Comparison of ENCODE assay signal across 25 cellular contexts in genomic region chr1:237258871-237259270, GRCh38.
DNase-seq lines count a peak whose midpoint lies in the region; ATAC-seq and TF ChIP-seq lines count a peak whose summit lies in the region.
"Had no signal": no experiment of that assay in that cellular context is flagged by ENCODE, and none has a peak within 500 bp of the region (broad histone marks: within the 10 kb centered on the region; RNA-seq: fewer than 3 reads in every experiment).

No MANE protein-coding gene starts in this region.

- in situ Hi-C loops in G401 (cut with HindIII; ENCODE audit: low sequenced_read_pairs) (no loop called here), brain microvascular endothelial cell (cut with HindIII; ENCODE audit: low pct_ligation_motif_present, low sequenced_read_pairs) (no loop called here)

- H3K36me3 ChIP-seq in thoracic aorta (no peaks in the 10 kb centered on the region), brain microvascular endothelial cell (replicated peaks) (no peaks in the 10 kb centered on the region)
- H3K36me3 ChIP-seq: stomach, vagina had no signal

- H3K4me3 ChIP-seq in thoracic aorta (no peak overlapping the region), brain microvascular endothelial cell (ENCODE audit: low read depth, low read length) (no peak overlapping the region)
- H3K4me3 ChIP-seq: dorsolateral prefrontal cortex, GM23338, skin epidermis, stomach, vagina had no signal

- peak; percentile 63 for ATAC-seq in left ventricle myocardium superior
- ATAC-seq in thoracic aorta (ENCODE audit: insufficient number of reproducible peaks, low FRiP score, low read depth), result peak; percentile 74
- ATAC-seq: activated naive CD8-positive, alpha-beta T cell treated with anti-CD3 and anti-CD28 coated beads, Interleukin-2, amount 50 U/mL, for 24 hours; GM23338 had no signal

- TF ChIP-seq CTCF in thoracic aorta (IDR thresholded peaks at IDR 0.05) (no peak), brain microvascular endothelial cell (IDR thresholded peaks at IDR 0.05; ENCODE audit: low read depth, low read length, missing control alignments) (no peak)

- intact Hi-C loops in left ventricle myocardium superior (cut with micrococcal nuclease), result no loop called here

- H3K27me3 ChIP-seq in thoracic aorta (replicated peaks; ENCODE audit: insufficient read depth) (no peaks in the 10 kb centered on the region), brain microvascular endothelial cell (replicated peaks) (no peaks in the 10 kb centered on the region)
- H3K27me3 ChIP-seq: dorsolateral prefrontal cortex, vagina had no signal

- no peaks in the 10 kb centered on the region for H3K9me3 ChIP-seq in thoracic aorta
- H3K9me3 ChIP-seq: stomach, vagina had no signal

- peaks cover 6 to 12% of the 10 kb centered on the region in 2 donors for H3K4me1 ChIP-seq in thoracic aorta (ENCODE audit: control insufficient read depth in 1 of 2, low read depth in 2 of 2)
- H3K4me1 ChIP-seq: vagina had no signal

- H3K27ac ChIP-seq in thoracic aorta (peak overlapping the region; percentile 57 to 64), brain microvascular endothelial cell (no peak overlapping the region)
- H3K27ac ChIP-seq: C4-2B, dorsolateral prefrontal cortex, epithelial cell of prostate, RWPE1, skin epidermis, vagina had no signal

- DNase-seq in G401 (ENCODE audit: low spot score) (peak; percentile 57), astrocyte of the hippocampus (ENCODE audit: low read depth, low spot score) (peak; percentile 11), left ventricle myocardium superior (peak; percentile 49), thoracic aorta (ENCODE audit: low spot score) (peak; percentile 58), dermis blood vessel endothelial cell (no peak), brain microvascular endothelial cell (no peak)
- no peak for DNase-seq in stimulated activated CD4-positive, alpha-beta T cell treated with anti-CD3 and anti-CD28 coated beads, Interleukin-1b, Interleukin-23, amount 100 ng/mL, for 48 hours
- DNase-seq in stimulated activated CD4-positive, alpha-beta T cell treated with anti-CD3 and anti-CD28 coated beads, Interleukin-4, amount 100 ng/mL, for 1 hour, result no peak
- DNase-seq: ACHN; activated CD4-positive, alpha-beta T cell treated with anti-CD3 and anti-CD28 coated beads, Interleukin-2, amount 50 U/mL, for 1 hour; activated effector memory CD4-positive, alpha-beta T cell treated with anti-CD3 and anti-CD28 coated beads, Interleukin-2, amount 50 U/mL, for 16 hours; activated naive CD8-positive, alpha-beta T cell treated with anti-CD3 and anti-CD28 coated beads, Interleukin-2, amount 50 U/mL, for 24 hours; kidney glomerular epithelial cell; MM.1S; NCI-H1436; NCI-H526 treated with DMSO at 0.1 percent for 48 hours; stimulated activated CD4-positive, alpha-beta T cell treated with anti-CD3 and anti-CD28 coated beads, Interleukin-2, amount 100 ng/mL, for 48 hours; stomach had no signal

Comparison
In these comparisons a context has a peak if more than half of its experiments do, and no peak if none do; other contexts are left out.
1. DNase-seq: peak in G401 (single experiment), astrocyte of the hippocampus (single experiment), left ventricle myocardium superior (single experiment) and thoracic aorta (single experiment); none in dermis blood vessel endothelial cell (single experiment), stimulated activated CD4-positive, alpha-beta T cell treated with anti-CD3 and anti-CD28 coated beads, Interleukin-1b, Interleukin-23, amount 100 ng/mL, for 48 hours (single experiment), brain microvascular endothelial cell (single experiment) and stimulated activated CD4-positive, alpha-beta T cell treated with anti-CD3 and anti-CD28 coated beads, Interleukin-4, amount 100 ng/mL, for 1 hour (single experiment).